22 cellular contexts compared by ENCODE assay signal in genomic region chr10:107548301-107548700, GRCh38.
DNase-seq lines count a peak whose midpoint lies in the region; ATAC-seq lines count a peak whose summit lies in the region.
"Had no signal": no experiment of that assay in that cellular context is flagged by ENCODE, and none has a peak within 500 bp of the region (broad histone marks: within the 10 kb centered on the region; RNA-seq: fewer than 3 reads in every experiment).

No MANE protein-coding gene starts in this region.

- H3K4me2 ChIP-seq in GM23248 (ENCODE audit: unreplicated experiment), result no peak overlapping the region
- H3K4me2 ChIP-seq: hepatocyte had no signal

- DNase-seq in GM23248 (peak; percentile 35), amniotic epithelial cell (ENCODE audit: low read depth) (peak; percentile 69), head of caudate nucleus (peak; percentile 30 to 94 (median 72)), occipital lobe (lab: John Stamatoyannopoulos, UW) (peak; percentile 50), D341Med (ENCODE audit: low spot score) (no peak), kidney glomerular epithelial cell (lab: John Stamatoyannopoulos, UW) (no peak)
- DNase-seq: activated CD4-positive, alpha-beta T cell treated with anti-CD3 and anti-CD28 coated beads for 1 hour; activated CD8-positive, alpha-beta T cell treated with anti-CD3 and anti-CD28 coated beads, Interleukin-2, amount 10 ng/mL, durations not matched to agents 7 days and 5 days; activated gamma-delta T cell treated with Interleukin-2 at 50 U/mL for 16 hours; adrenal gland; C1 segment of cervical spinal cord; foreskin keratinocyte; NCI-H1092; NCI-H2029; right lobe of liver; SHP77; upper lobe of left lung had no signal

- no peak overlapping the region for H3K27ac ChIP-seq in GM23248
- H3K27ac ChIP-seq: adrenal gland, epithelial cell of prostate, foreskin keratinocyte, hepatocyte, right lobe of liver, upper lobe of left lung had no signal

- in situ Hi-C loops in GM23248 (cut with MboI), result no loop called here

- no peaks in the 10 kb centered on the region for H4K20me1 ChIP-seq in GM23248 (ENCODE audit: insufficient read depth)

- H3K79me2 ChIP-seq in GM23248 (ENCODE audit: insufficient read depth), result no peaks in the 10 kb centered on the region
- H3K79me2 ChIP-seq: hepatocyte had no signal

- intact Hi-C loops in head of caudate nucleus (cut with DNase I), result no loop called here

- peaks cover 20% of the 10 kb centered on the region for H3F3A ChIP-seq in GM23248 (ENCODE audit: insufficient read depth)

- no peak overlapping the region for H3K4me3 ChIP-seq in GM23248
- H3K4me3 ChIP-seq: adrenal gland, hepatocyte, lung, right lobe of liver, upper lobe of left lung had no signal

- H3K27me3 ChIP-seq in GM23248 (replicated peaks; ENCODE audit: insufficient read depth), result no peaks in the 10 kb centered on the region
- H3K27me3 ChIP-seq: adrenal gland, foreskin keratinocyte, hepatocyte, right lobe of liver, upper lobe of left lung had no signal

- WGBS in GM23248 (ENCODE audit: low coverage in 1 of 2, low lambda C conversion rate in 2 of 2, missing lambda C conversion rate in 2 of 2), 2 experiments, result 63 to 64% methylated on average over 4 of the region's 4 CpGs

- ATAC-seq in HG03196 (IDR thresholded peaks at IDR 0.05; ENCODE audit: unreplicated experiment) (no peak), GM21723 (IDR thresholded peaks at IDR 0.05; ENCODE audit: unreplicated experiment) (no peak)
- ATAC-seq: activated CD8-positive, alpha-beta T cell treated with anti-CD3 and anti-CD28 coated beads, Interleukin-2, amount 10 ng/mL, durations not matched to agents 7 days and 5 days; foreskin keratinocyte; right lobe of liver had no signal

- no peaks in the 10 kb centered on the region for H3K9me3 ChIP-seq in GM23248 (ENCODE audit: low read depth)
- H3K9me3 ChIP-seq: adrenal gland, right lobe of liver had no signal

- peaks cover 30% of the 10 kb centered on the region for H3K4me1 ChIP-seq in GM23248 (ENCODE audit: insufficient read depth)
- H3K4me1 ChIP-seq: adrenal gland, right lobe of liver, upper lobe of left lung had no signal

- no peak overlapping the region for H3K9ac ChIP-seq in GM23248

- H2AFZ ChIP-seq in GM23248, result no peak overlapping the region
- H2AFZ ChIP-seq: hepatocyte had no signal

- no peaks in the 10 kb centered on the region for H3K36me3 ChIP-seq in GM23248 (ENCODE audit: low read depth)
- H3K36me3 ChIP-seq: adrenal gland, right lobe of liver, upper lobe of left lung had no signal

- H3K9me2 ChIP-seq in GM23248 (ENCODE audit: insufficient read depth), result no peaks in the 10 kb centered on the region

Comparison
In these comparisons a context has a peak if more than half of its experiments do, and no peak if none do; other contexts are left out.
1. DNase-seq: peak in GM23248 (single experiment), amniotic epithelial cell (single experiment), head of caudate nucleus (42 of 42) and occipital lobe (single experiment); none in D341Med (single experiment) and kidney glomerular epithelial cell (single experiment).